ENCODE assay signal across 1 cellular context in genomic region chr17:78176548-78177025, GRCh38.
TF ChIP-seq lines count a peak whose summit lies in the region.

No MANE protein-coding gene starts in this region.

TF ChIP-seq in HEK293, 187 proteins besides CTCF, POLR2A, EP300 and RAD21 (continued from another document and continues in another):
- no peak for TF ChIP-seq ZSCAN4 (tag by site-specific recombination; IDR thresholded peaks at IDR 0.05)
- TF ChIP-seq ZNF16 (tag by site-specific recombination; IDR thresholded peaks at IDR 0.05; ENCODE audit: low read depth): no peak
- no peak for TF ChIP-seq ZNF221 (tag by site-specific recombination; IDR thresholded peaks at IDR 0.05; ENCODE audit: borderline replicate concordance)
- no peak for TF ChIP-seq ZNF311 (tag by site-specific recombination; IDR thresholded peaks at IDR 0.05; ENCODE audit: borderline replicate concordance)
- no peak for TF ChIP-seq ZNF140 (tag by site-specific recombination; IDR thresholded peaks at IDR 0.05)
- no peak for TF ChIP-seq ZSCAN5A (tag by site-specific recombination; IDR thresholded peaks at IDR 0.05)
- TF ChIP-seq ZNF350 (tag by site-specific recombination; IDR thresholded peaks at IDR 0.05): no peak
- TF ChIP-seq FEZF1 (tag by site-specific recombination; IDR thresholded peaks at IDR 0.05): no peak
- peak; percentile 70 for TF ChIP-seq ZNF449 (tag by site-specific recombination; IDR thresholded peaks at IDR 0.05)
- TF ChIP-seq ZEB2 (tag by site-specific recombination; IDR thresholded peaks at IDR 0.05): peak; percentile 29; the same call in 1 of the 2 replicates
- TF ChIP-seq SCRT1 (tag by site-specific recombination; IDR thresholded peaks at IDR 0.05; ENCODE audit: borderline replicate concordance): no peak
- no peak for TF ChIP-seq ZNF513 (tag by site-specific recombination; IDR thresholded peaks at IDR 0.05)
- TF ChIP-seq SALL2 (tag by site-specific recombination; IDR thresholded peaks at IDR 0.05; ENCODE audit: borderline replicate concordance): no peak
- TF ChIP-seq SP7 (tag by site-specific recombination; IDR thresholded peaks at IDR 0.05): 0 out of 2 replicates have a peak, but pooled peaks have one; percentile 13
- TF ChIP-seq KLF8 (tag by site-specific recombination; IDR thresholded peaks at IDR 0.05): peak; percentile 51; the same call in 1 of the 2 replicates
- TF ChIP-seq ZNF558 (tag by site-specific recombination; IDR thresholded peaks at IDR 0.05): no peak
- TF ChIP-seq ELK4 (IDR thresholded peaks at IDR 0.05; ENCODE audit: borderline replicate concordance, low read depth, low read length): no peak
- no peak for TF ChIP-seq ZFP3 (tag by site-specific recombination; IDR thresholded peaks at IDR 0.05; ENCODE audit: low read depth)
- TF ChIP-seq ZNF324 (tag by site-specific recombination; IDR thresholded peaks at IDR 0.05): no peak
- TF ChIP-seq PATZ1 (tag by site-specific recombination; IDR thresholded peaks at IDR 0.05): peak; percentile 59
- no peak for TF ChIP-seq HIC1 (tag by site-specific recombination; IDR thresholded peaks at IDR 0.05)
- TF ChIP-seq INSM2 (tag by site-specific recombination; IDR thresholded peaks at IDR 0.05): no peak
- no peak for TF ChIP-seq ZNF248 (tag by site-specific recombination; IDR thresholded peaks at IDR 0.05)
- no peak for TF ChIP-seq ZNF341 (tag by site-specific recombination; IDR thresholded peaks at IDR 0.05; ENCODE audit: low read depth)
- no peak for TF ChIP-seq ZNF843 (tag by site-specific recombination; IDR thresholded peaks at IDR 0.05)
- TF ChIP-seq ZNF623 (tag by site-specific recombination; IDR thresholded peaks at IDR 0.05): no peak
- no peak for TF ChIP-seq PRDM1 (tag by site-specific recombination; IDR thresholded peaks at IDR 0.05)
- TF ChIP-seq GLIS1 (tag by site-specific recombination; IDR thresholded peaks at IDR 0.05): peak; percentile 82
- TF ChIP-seq ZNF23 (tag by site-specific recombination; IDR thresholded peaks at IDR 0.05; ENCODE audit: borderline replicate concordance): no peak
- no peak for TF ChIP-seq ZBTB21 (tag by site-specific recombination; IDR thresholded peaks at IDR 0.05)
- no peak for TF ChIP-seq ZNF211 (tag by site-specific recombination; IDR thresholded peaks at IDR 0.05; ENCODE audit: low read depth)
- no peak for TF ChIP-seq EGR2 (tag by site-specific recombination; IDR thresholded peaks at IDR 0.05; ENCODE audit: low read depth)
- peak; percentile 63 for TF ChIP-seq ZIC2 (tag by site-specific recombination; IDR thresholded peaks at IDR 0.05)
- TF ChIP-seq WT1 (tag by site-specific recombination; IDR thresholded peaks at IDR 0.05): no peak
- TF ChIP-seq ZNF155 (tag by site-specific recombination; IDR thresholded peaks at IDR 0.05): no peak
- peak; percentile 65 for TF ChIP-seq ZBTB44 (tag by site-specific recombination; IDR thresholded peaks at IDR 0.05)
- no peak for TF ChIP-seq ZNF776 (tag by site-specific recombination; IDR thresholded peaks at IDR 0.05; ENCODE audit: borderline replicate concordance)
- no peak for TF ChIP-seq TCF7L2 (IDR thresholded peaks at IDR 0.05; ENCODE audit: borderline replicate concordance, low read depth, low read length)
- TF ChIP-seq ZNF596 (tag by site-specific recombination; IDR thresholded peaks at IDR 0.05): no peak
- TF ChIP-seq ZNF48 (tag by site-specific recombination; IDR thresholded peaks at IDR 0.05): no peak
- TF ChIP-seq ZNF544 (tag by site-specific recombination; IDR thresholded peaks at IDR 0.05): no peak
- TF ChIP-seq YY2 (tag by site-specific recombination; IDR thresholded peaks at IDR 0.05): 0 out of 2 replicates have a peak, but pooled peaks have one; percentile 24
- no peak for TF ChIP-seq ZNF561 (tag by site-specific recombination; IDR thresholded peaks at IDR 0.05; ENCODE audit: borderline replicate concordance)
- TF ChIP-seq ZNF146 (tag by site-specific recombination; IDR thresholded peaks at IDR 0.05): 0 out of 2 replicates have a peak, but pooled peaks have one; percentile 10
- TF ChIP-seq ZNF223 (tag by site-specific recombination; IDR thresholded peaks at IDR 0.05): peak; percentile 15; the same call in 1 of the 2 replicates
- TF ChIP-seq ZNF624 (tag by site-specific recombination; IDR thresholded peaks at IDR 0.05): no peak
- TF ChIP-seq ZNF138 (tag by site-specific recombination; IDR thresholded peaks at IDR 0.05; ENCODE audit: borderline replicate concordance): no peak
- TF ChIP-seq ZNF37A (tag by site-specific recombination; IDR thresholded peaks at IDR 0.05): no peak
- no peak for TF ChIP-seq KLF17 (tag by site-specific recombination; IDR thresholded peaks at IDR 0.05)
